In the genomic region with DNA sequence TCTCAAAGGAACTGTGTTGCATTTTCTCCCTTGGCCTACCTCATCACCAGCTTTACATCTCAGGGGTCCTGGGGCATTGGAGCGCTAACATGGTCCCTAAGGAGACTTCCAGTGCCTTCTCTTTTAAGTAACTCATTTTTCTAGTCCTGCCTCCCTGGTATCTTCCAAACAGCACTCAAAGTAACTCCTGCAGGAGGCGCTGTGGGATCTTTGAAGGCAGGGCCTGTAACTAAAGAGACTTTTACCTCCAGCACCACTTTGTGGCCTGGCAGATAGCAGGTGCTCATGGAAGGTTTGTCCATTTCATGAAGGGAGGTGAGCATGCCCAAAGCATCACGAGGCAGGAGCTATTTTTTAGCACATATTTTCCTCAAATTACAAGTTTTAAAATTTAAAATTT, we compare ENCODE assay signal across 8 cellular contexts.
DNase-seq lines count a peak whose midpoint lies in the region; ATAC-seq, FAIRE-seq and TF ChIP-seq lines count a peak whose summit lies in the region.

No MANE protein-coding gene starts in this region.

- no peak overlapping the region for H3K4me3 ChIP-seq in kidney (ENCODE audit: low read length in 2 of 2)

- no TSS peak for BruUV-seq in Calu3 (replicated peaks; lab: Mats Ljungman, UMichigan)

- no peak overlapping the region for H3K4me3 Mint-ChIP-seq in activated CD8-positive, alpha-beta T cell treated with anti-CD3 and anti-CD28 coated beads for 36 hours
- no peak overlapping the region for H3K4me3 Mint-ChIP-seq in Calu3 (ENCODE audit: low read depth, unreplicated experiment)

- H3K27ac ChIP-seq in kidney (ENCODE audit: low read depth in 2 of 2, low read length in 2 of 2) = no peak overlapping the region

- FAIRE-seq in kidney (lab: Jason Lieb, UNC) = no peak

- DNase-seq in AG20443 (ENCODE audit: low spot score) (peak; percentile 22), GM13976 (ENCODE audit: low spot score) (peak; percentile 51), kidney (no peak), Calu3 (no peak), NCI-H2107 treated with DMSO at 0.1 percent for 48 hours (lab: John Stamatoyannopoulos, UW; ENCODE audit: unreplicated experiment) (no peak)
- DNase-seq in activated CD8-positive, alpha-beta T cell treated with anti-CD3 and anti-CD28 coated beads for 36 hours = peak; percentile 77

- no peaks in the 10 kb centered on the region for H3K9me3 ChIP-seq in kidney (ENCODE audit: control insufficient read depth in 1 of 2, low read length in 2 of 2)

- POLR2A ChIA-PET in activated CD8-positive, alpha-beta T cell treated with anti-CD3 and anti-CD28 coated beads for 36 hours (lab: Charles Lee) = no interaction called here

- intact Hi-C loops in activated CD8-positive, alpha-beta T cell treated with anti-CD3 and anti-CD28 coated beads for 36 hours (cut with micrococcal nuclease) = loop anchor here (10.0 kb wide), 2 partner anchors 390 to 530 kb away; no protein-coding TSS in a partner anchor
- intact Hi-C loops in kidney (cut with DNase I) (no loop called here), Calu3 (cut with micrococcal nuclease; ENCODE audit: unreplicated experiment) (no loop called here)

- peak; percentile 45 for ATAC-seq in activated CD8-positive, alpha-beta T cell treated with anti-CD3 and anti-CD28 coated beads for 36 hours
- no peak for ATAC-seq in GM21528 (IDR thresholded peaks at IDR 0.05; ENCODE audit: low FRiP score, unreplicated experiment)

- no peak overlapping the region for H3K27ac Mint-ChIP-seq in activated CD8-positive, alpha-beta T cell treated with anti-CD3 and anti-CD28 coated beads for 36 hours
- H3K27ac Mint-ChIP-seq in Calu3 (ENCODE audit: unreplicated experiment) = no peak overlapping the region

- no peaks in the 10 kb centered on the region for H3K4me1 ChIP-seq in kidney (ENCODE audit: control insufficient read depth in 1 of 2, insufficient read depth in 1 of 2, low read depth in 1 of 2, low read length in 2 of 2)

- no peaks in the 10 kb centered on the region for H3K36me3 Mint-ChIP-seq in activated CD8-positive, alpha-beta T cell treated with anti-CD3 and anti-CD28 coated beads for 36 hours (ENCODE audit: low read depth)
- H3K36me3 Mint-ChIP-seq in Calu3 (ENCODE audit: insufficient read depth, unreplicated experiment) = no peaks in the 10 kb centered on the region

- TF ChIP-seq CTCF in GM13976 (IDR thresholded peaks at IDR 0.05; ENCODE audit: borderline replicate concordance, control extremely low read depth, extremely low read depth, insufficient read depth, missing control alignments) = peak; percentile 35
- TF ChIP-seq CTCF in LNCAP (IDR thresholded peaks at IDR 0.05) = peak; percentile 40
- TF ChIP-seq CTCF in activated CD8-positive, alpha-beta T cell treated with anti-CD3 and anti-CD28 coated beads for 36 hours (IDR thresholded peaks at IDR 0.05) = peak; percentile 34
- TF ChIP-seq CTCF in kidney (IDR thresholded peaks at IDR 0.05; ENCODE audit: borderline replicate concordance, extremely low read depth, insufficient read depth) = peak; percentile 12
- TF ChIP-seq CTCF in Calu3 (IDR thresholded peaks at IDR 0.05; ENCODE audit: unreplicated experiment) = no peak

- H3K9me3 Mint-ChIP-seq in activated CD8-positive, alpha-beta T cell treated with anti-CD3 and anti-CD28 coated beads for 36 hours = no peaks in the 10 kb centered on the region
- peaks cover 9% of the 10 kb centered on the region for H3K9me3 Mint-ChIP-seq in Calu3 (ENCODE audit: low read depth, unreplicated experiment)

- in situ Hi-C loops in GM13976 (cut with MboI; ENCODE audit: low sequenced_read_pairs, unreplicated experiment) = loop anchor here (25.0 kb wide), 1 partner anchor 517 kb away; no protein-coding TSS in a partner anchor

- CTCF ChIA-PET in activated CD8-positive, alpha-beta T cell treated with anti-CD3 and anti-CD28 coated beads for 36 hours (lab: Charles Lee) = interaction anchor here (0.8 to 2.0 kb wide), 5 partner anchors 11 to 728 kb away, joined by 3 to 8 read pairs (median 3); no protein-coding TSS in a partner anchor
- CTCF ChIA-PET in Calu3 (lab: Charles Lee) = no interaction called here

- no peaks in the 10 kb centered on the region for H3K27me3 Mint-ChIP-seq in activated CD8-positive, alpha-beta T cell treated with anti-CD3 and anti-CD28 coated beads for 36 hours
- H3K27me3 Mint-ChIP-seq in Calu3 (ENCODE audit: unreplicated experiment) = no peaks in the 10 kb centered on the region

- no peaks in the 10 kb centered on the region for H3K4me1 Mint-ChIP-seq in activated CD8-positive, alpha-beta T cell treated with anti-CD3 and anti-CD28 coated beads for 36 hours (ENCODE audit: low read depth)
- H3K4me1 Mint-ChIP-seq in Calu3 (ENCODE audit: low read depth, unreplicated experiment) = no peaks in the 10 kb centered on the region

- H3K36me3 ChIP-seq in kidney (ENCODE audit: control insufficient read depth in 1 of 2, insufficient read depth in 2 of 2, low read length in 2 of 2) = no peaks in the 10 kb centered on the region

- no peak overlapping the region for H3K9ac ChIP-seq in kidney (ENCODE audit: low read length in 2 of 2)

Comparison
In these comparisons a context has a peak if more than half of its experiments do, and no peak if none do; other contexts are left out.
1. DNase-seq: peak in AG20443 (single experiment), GM13976 (single experiment) and activated CD8-positive, alpha-beta T cell treated with anti-CD3 and anti-CD28 coated beads for 36 hours (single experiment); none in kidney (single experiment), Calu3 (single experiment) and NCI-H2107 treated with DMSO at 0.1 percent for 48 hours (single experiment).